ENCODE assay signal across 10 cellular contexts in the genomic region with DNA sequence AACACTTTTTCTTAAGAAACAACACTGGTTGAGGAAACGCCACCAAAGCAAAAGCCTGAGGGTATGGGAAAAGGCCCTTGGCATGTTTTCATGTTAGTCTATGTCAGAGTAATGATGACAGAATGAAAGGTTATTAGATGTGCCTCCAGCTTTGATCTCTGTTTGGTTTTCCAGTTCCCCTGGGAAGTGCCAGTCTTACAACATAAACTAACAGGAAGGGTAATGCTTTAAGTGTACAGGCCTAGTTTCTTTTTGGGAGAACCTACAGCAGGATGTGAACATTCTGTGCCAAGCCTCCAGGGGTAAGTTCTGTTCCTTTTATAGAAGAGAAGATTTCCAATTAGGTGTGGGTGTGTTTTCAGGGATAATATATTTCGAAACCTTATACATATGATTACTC.
A peak's percentile ranks its signal among the peaks of the same experiment; 100 is the strongest.
DNase-seq lines count a peak whose midpoint lies in the region; ATAC-seq and TF ChIP-seq lines count a peak whose summit lies in the region.
"Had no signal": no experiment of that assay in that cellular context is flagged by ENCODE, and none has a peak within 500 bp of the region (broad histone marks: within the 10 kb centered on the region; RNA-seq: fewer than 3 reads in every experiment).

No MANE protein-coding gene starts in this region.

- H3K36me3 Mint-ChIP-seq in nephron progenitor cell (ENCODE audit: low read depth): peaks cover 5% of the 10 kb centered on the region
- no peaks in the 10 kb centered on the region for H3K36me3 Mint-ChIP-seq in T-helper 2 cell treated with Interferon-gamma antibody and Interleukin-4, amounts not matched to agents 5 μg/mL and 100 μg/mL, for 36 hours (ENCODE audit: low read depth)

- ATAC-seq in HG03139 (IDR thresholded peaks at IDR 0.05; ENCODE audit: unreplicated experiment) (no peak), HG03354 (IDR thresholded peaks at IDR 0.05; ENCODE audit: poor library complexity, severe bottlenecking, unreplicated experiment) (no peak)

- no peak overlapping the region for H3K4me3 Mint-ChIP-seq in nephron progenitor cell
- H3K4me3 Mint-ChIP-seq in T-helper 2 cell treated with Interferon-gamma antibody and Interleukin-4, amounts not matched to agents 5 μg/mL and 100 μg/mL, for 36 hours: no peak overlapping the region

- H3K27ac Mint-ChIP-seq in nephron progenitor cell: peak overlapping the region; percentile 95
- no peak overlapping the region for H3K27ac Mint-ChIP-seq in T-helper 2 cell treated with Interferon-gamma antibody and Interleukin-4, amounts not matched to agents 5 μg/mL and 100 μg/mL, for 36 hours

- DNase-seq in AG09319 (ENCODE audit: extremely low read depth, low read depth) (peak; percentile 31), NCI-H69 (lab: John Stamatoyannopoulos, UW) (peak; percentile 80), epithelial cell of prostate (ENCODE audit: low read depth, low spot score) (peak; percentile 54), nephron progenitor cell (no peak), A172 (ENCODE audit: low spot score) (no peak)
- no peak for DNase-seq in T-helper 2 cell treated with Interferon-gamma antibody and Interleukin-4, amounts not matched to agents 5 μg/mL and 100 μg/mL, for 36 hours (ENCODE audit: low spot score)
- DNase-seq: DND-41, NCI-H187 treated with DMSO at 0.1 percent for 48 hours had no signal

- peaks cover 39% of the 10 kb centered on the region for H3K4me1 Mint-ChIP-seq in nephron progenitor cell
- peaks cover 3% of the 10 kb centered on the region for H3K4me1 Mint-ChIP-seq in T-helper 2 cell treated with Interferon-gamma antibody and Interleukin-4, amounts not matched to agents 5 μg/mL and 100 μg/mL, for 36 hours (ENCODE audit: low read depth)

- H3K27ac ChIP-seq in epithelial cell of prostate: peak overlapping the region; percentile 75

- no peak for TF ChIP-seq CTCF in AG09319 (IDR thresholded peaks at IDR 0.05; ENCODE audit: low read depth, low read length)
- no peak for TF ChIP-seq CTCF in nephron progenitor cell (IDR thresholded peaks at IDR 0.05)

- H3K27me3 Mint-ChIP-seq in nephron progenitor cell (ENCODE audit: low read depth, poor library complexity): no peaks in the 10 kb centered on the region
- H3K27me3 Mint-ChIP-seq in T-helper 2 cell treated with Interferon-gamma antibody and Interleukin-4, amounts not matched to agents 5 μg/mL and 100 μg/mL, for 36 hours (ENCODE audit: low read depth): no peaks in the 10 kb centered on the region

- H3K9me3 Mint-ChIP-seq in nephron progenitor cell: no peaks in the 10 kb centered on the region
- no peaks in the 10 kb centered on the region for H3K9me3 Mint-ChIP-seq in T-helper 2 cell treated with Interferon-gamma antibody and Interleukin-4, amounts not matched to agents 5 μg/mL and 100 μg/mL, for 36 hours

Comparison
In these comparisons a context has a peak if more than half of its experiments do, and no peak if none do; other contexts are left out.
1. DNase-seq: peak in AG09319 (single experiment), NCI-H69 (single experiment) and epithelial cell of prostate (single experiment); none in nephron progenitor cell (single experiment), A172 (single experiment) and T-helper 2 cell treated with Interferon-gamma antibody and Interleukin-4, amounts not matched to agents 5 μg/mL and 100 μg/mL, for 36 hours (single experiment).